2 cellular contexts compared by ENCODE assay signal in the genomic region with DNA sequence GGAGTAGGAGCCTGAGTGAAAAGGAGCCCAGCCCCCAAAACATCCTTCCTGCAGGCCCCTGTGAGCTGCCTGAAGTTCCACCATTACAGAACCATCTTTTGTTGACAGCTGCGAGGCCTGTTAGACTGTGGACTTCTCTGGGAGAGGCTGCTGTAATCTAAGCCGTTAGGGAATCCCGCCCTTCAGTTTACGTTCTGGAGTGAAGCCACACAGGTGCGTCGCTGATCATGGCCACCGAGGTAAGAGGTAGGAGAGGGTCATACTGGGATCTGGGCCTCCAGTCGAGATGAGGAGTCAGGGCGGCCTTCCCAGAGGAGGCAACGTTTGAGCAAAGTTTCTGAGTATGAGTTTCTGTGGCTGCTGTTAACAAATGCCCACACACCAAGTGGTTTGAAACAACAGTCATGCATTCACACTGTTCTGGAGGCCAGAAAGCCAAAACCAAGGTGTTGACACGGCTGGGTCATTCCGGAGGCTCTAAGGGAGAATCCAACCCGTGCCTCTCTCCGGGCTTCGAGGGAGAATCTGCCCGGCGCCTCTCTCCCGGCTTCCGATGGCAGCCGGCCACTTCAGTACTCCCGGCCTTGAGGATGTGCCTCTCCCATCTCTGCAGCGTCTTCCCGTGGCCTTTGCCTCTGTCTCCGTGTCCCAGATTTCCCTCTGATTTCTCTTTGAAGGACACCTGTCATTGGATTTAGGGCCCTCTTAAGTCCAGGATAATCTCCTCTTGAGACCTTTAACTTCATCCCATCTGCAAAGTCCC.
TF ChIP-seq lines count a peak whose summit lies in the region.

No MANE protein-coding gene starts in this region.

TF ChIP-seq in K562, 482 proteins besides CTCF, POLR2A, EP300 and RAD21:
- TF ChIP-seq CUX1 (CRISPR knock-in tag; IDR thresholded peaks at IDR 0.05) (no peak), ZNF695 (CRISPR knock-in tag; IDR thresholded peaks at IDR 0.05) (no peak), ZFP36 (IDR thresholded peaks at IDR 0.05; ENCODE audit: low read depth, low read length, partially characterized antibody) (peak; percentile 67), HNRNPL (IDR thresholded peaks at IDR 0.05; ENCODE audit: low read depth, low read length) (no peak)

TF ChIP-seq in WTC11, 78 proteins besides CTCF, POLR2A, EP300 and RAD21:
- TF ChIP-seq SMAD4 (CRISPR knock-in tag; IDR thresholded peaks at IDR 0.05) (no peak), ATF6 (CRISPR knock-in tag; IDR thresholded peaks at IDR 0.05) (no peak), IRF2 (CRISPR knock-in tag; IDR thresholded peaks at IDR 0.05; ENCODE audit: borderline replicate concordance, low read depth) (no peak), ZNF425 (CRISPR knock-in tag; conservative IDR thresholded peaks at IDR 0.05) (no peak), ZNF138 (CRISPR knock-in tag; conservative IDR thresholded peaks at IDR 0.05) (no peak), ZNF317 (CRISPR knock-in tag; IDR thresholded peaks at IDR 0.05; ENCODE audit: borderline replicate concordance, low read depth) (no peak), ZSCAN18 (CRISPR knock-in tag; IDR thresholded peaks at IDR 0.05) (no peak), AFF4 (CRISPR knock-in tag; IDR thresholded peaks at IDR 0.05; ENCODE audit: borderline replicate concordance) (no peak), JUN (CRISPR knock-in tag; IDR thresholded peaks at IDR 0.05) (no peak), ZBTB21 (CRISPR knock-in tag; IDR thresholded peaks at IDR 0.05; ENCODE audit: borderline replicate concordance) (no peak), OVOL2 (CRISPR knock-in tag; IDR thresholded peaks at IDR 0.05; ENCODE audit: borderline replicate concordance) (no peak), PRRX2 (CRISPR knock-in tag; IDR thresholded peaks at IDR 0.05) (no peak), E2F5 (CRISPR knock-in tag; IDR thresholded peaks at IDR 0.05) (no peak)
- TF ChIP-seq, protein P1, sequence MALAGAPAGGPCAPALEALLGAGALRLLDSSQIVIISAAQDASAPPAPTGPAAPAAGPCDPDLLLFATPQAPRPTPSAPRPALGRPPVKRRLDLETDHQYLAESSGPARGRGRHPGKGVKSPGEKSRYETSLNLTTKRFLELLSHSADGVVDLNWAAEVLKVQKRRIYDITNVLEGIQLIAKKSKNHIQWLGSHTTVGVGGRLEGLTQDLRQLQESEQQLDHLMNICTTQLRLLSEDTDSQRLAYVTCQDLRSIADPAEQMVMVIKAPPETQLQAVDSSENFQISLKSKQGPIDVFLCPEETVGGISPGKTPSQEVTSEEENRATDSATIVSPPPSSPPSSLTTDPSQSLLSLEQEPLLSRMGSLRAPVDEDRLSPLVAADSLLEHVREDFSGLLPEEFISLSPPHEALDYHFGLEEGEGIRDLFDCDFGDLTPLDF (CRISPR knock-in tag; IDR thresholded peaks at IDR 0.05), result no peak
- TF ChIP-seq, protein P2, sequence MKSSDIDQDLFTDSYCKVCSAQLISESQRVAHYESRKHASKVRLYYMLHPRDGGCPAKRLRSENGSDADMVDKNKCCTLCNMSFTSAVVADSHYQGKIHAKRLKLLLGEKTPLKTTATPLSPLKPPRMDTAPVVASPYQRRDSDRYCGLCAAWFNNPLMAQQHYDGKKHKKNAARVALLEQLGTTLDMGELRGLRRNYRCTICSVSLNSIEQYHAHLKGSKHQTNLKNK (CRISPR knock-in tag; IDR thresholded peaks at IDR 0.05), result no peak
- TF ChIP-seq, protein P3, sequence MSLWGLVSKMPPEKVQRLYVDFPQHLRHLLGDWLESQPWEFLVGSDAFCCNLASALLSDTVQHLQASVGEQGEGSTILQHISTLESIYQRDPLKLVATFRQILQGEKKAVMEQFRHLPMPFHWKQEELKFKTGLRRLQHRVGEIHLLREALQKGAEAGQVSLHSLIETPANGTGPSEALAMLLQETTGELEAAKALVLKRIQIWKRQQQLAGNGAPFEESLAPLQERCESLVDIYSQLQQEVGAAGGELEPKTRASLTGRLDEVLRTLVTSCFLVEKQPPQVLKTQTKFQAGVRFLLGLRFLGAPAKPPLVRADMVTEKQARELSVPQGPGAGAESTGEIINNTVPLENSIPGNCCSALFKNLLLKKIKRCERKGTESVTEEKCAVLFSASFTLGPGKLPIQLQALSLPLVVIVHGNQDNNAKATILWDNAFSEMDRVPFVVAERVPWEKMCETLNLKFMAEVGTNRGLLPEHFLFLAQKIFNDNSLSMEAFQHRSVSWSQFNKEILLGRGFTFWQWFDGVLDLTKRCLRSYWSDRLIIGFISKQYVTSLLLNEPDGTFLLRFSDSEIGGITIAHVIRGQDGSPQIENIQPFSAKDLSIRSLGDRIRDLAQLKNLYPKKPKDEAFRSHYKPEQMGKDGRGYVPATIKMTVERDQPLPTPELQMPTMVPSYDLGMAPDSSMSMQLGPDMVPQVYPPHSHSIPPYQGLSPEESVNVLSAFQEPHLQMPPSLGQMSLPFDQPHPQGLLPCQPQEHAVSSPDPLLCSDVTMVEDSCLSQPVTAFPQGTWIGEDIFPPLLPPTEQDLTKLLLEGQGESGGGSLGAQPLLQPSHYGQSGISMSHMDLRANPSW (CRISPR knock-in tag; conservative IDR thresholded peaks at IDR 0.05; ENCODE audit: low read depth), result no peak
- TF ChIP-seq, protein P4, sequence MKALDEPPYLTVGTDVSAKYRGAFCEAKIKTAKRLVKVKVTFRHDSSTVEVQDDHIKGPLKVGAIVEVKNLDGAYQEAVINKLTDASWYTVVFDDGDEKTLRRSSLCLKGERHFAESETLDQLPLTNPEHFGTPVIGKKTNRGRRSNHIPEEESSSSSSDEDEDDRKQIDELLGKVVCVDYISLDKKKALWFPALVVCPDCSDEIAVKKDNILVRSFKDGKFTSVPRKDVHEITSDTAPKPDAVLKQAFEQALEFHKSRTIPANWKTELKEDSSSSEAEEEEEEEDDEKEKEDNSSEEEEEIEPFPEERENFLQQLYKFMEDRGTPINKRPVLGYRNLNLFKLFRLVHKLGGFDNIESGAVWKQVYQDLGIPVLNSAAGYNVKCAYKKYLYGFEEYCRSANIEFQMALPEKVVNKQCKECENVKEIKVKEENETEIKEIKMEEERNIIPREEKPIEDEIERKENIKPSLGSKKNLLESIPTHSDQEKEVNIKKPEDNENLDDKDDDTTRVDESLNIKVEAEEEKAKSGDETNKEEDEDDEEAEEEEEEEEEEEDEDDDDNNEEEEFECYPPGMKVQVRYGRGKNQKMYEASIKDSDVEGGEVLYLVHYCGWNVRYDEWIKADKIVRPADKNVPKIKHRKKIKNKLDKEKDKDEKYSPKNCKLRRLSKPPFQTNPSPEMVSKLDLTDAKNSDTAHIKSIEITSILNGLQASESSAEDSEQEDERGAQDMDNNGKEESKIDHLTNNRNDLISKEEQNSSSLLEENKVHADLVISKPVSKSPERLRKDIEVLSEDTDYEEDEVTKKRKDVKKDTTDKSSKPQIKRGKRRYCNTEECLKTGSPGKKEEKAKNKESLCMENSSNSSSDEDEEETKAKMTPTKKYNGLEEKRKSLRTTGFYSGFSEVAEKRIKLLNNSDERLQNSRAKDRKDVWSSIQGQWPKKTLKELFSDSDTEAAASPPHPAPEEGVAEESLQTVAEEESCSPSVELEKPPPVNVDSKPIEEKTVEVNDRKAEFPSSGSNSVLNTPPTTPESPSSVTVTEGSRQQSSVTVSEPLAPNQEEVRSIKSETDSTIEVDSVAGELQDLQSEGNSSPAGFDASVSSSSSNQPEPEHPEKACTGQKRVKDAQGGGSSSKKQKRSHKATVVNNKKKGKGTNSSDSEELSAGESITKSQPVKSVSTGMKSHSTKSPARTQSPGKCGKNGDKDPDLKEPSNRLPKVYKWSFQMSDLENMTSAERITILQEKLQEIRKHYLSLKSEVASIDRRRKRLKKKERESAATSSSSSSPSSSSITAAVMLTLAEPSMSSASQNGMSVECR (CRISPR knock-in tag; IDR thresholded peaks at IDR 0.05; ENCODE audit: borderline replicate concordance), result no peak
- TF ChIP-seq, protein P5, sequence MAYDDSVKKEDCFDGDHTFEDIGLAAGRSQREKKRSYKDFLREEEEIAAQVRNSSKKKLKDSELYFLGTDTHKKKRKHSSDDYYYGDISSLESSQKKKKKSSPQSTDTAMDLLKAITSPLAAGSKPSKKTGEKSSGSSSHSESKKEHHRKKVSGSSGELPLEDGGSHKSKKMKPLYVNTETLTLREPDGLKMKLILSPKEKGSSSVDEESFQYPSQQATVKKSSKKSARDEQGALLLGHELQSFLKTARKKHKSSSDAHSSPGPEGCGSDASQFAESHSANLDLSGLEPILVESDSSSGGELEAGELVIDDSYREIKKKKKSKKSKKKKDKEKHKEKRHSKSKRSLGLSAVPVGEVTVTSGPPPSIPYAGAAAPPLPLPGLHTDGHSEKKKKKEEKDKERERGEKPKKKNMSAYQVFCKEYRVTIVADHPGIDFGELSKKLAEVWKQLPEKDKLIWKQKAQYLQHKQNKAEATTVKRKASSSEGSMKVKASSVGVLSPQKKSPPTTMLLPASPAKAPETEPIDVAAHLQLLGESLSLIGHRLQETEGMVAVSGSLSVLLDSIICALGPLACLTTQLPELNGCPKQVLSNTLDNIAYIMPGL (CRISPR knock-in tag; IDR thresholded peaks at IDR 0.05), result no peak
- TF ChIP-seq, protein P6, sequence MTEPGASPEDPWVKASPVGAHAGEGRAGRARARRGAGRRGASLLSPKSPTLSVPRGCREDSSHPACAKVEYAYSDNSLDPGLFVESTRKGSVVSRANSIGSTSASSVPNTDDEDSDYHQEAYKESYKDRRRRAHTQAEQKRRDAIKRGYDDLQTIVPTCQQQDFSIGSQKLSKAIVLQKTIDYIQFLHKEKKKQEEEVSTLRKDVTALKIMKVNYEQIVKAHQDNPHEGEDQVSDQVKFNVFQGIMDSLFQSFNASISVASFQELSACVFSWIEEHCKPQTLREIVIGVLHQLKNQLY (CRISPR knock-in tag; IDR thresholded peaks at IDR 0.05), result no peak
